In the genomic region with DNA sequence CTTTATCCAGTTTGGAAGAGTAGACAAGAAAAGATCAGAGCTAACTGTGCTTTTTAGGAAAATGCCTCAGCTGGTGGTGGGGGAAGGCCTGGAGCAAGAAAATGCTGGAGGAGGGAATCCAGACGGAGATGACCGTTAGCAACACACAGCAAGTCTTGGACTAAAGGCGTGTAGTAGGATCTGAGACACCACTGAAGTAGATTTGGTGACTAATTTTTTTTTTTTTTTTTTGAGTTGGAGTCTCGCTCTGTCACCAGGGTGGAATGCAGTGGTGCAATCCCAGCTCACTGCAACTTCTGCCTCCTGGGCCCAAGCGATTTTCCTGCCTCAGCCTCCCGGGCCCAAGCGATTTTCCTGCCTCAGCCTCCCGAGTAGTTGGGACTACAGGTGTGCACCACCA, we compare ENCODE assay signal across 16 cellular contexts. TPM values are rescaled to one million over a fixed set of nuclear protein-coding genes. Genes with fewer than 3 reads are reported as not detected.
A peak's percentile ranks its signal among the peaks of the same experiment; 100 is the strongest.
DNase-seq lines count a peak whose midpoint lies in the region; ATAC-seq and TF ChIP-seq lines count a peak whose summit lies in the region.
"Had no signal": no experiment of that assay in that cellular context is flagged by ENCODE, and none has a peak within 500 bp of the region (broad histone marks: within the 10 kb centered on the region; RNA-seq: fewer than 3 reads in every experiment).

No MANE protein-coding gene starts in this region.

- H3K36me3 Mint-ChIP-seq in effector memory CD8-positive, alpha-beta T cell (ENCODE audit: insufficient read depth): peaks cover 3% of the 10 kb centered on the region
- H3K36me3 Mint-ChIP-seq: stimulated activated memory B cell treated with anti-CD40 and anti-IgM and Interleukin-4, amounts not matched to agents 10 μg/mL and 1 μg/mL and 100 μg/mL, for 72 hours had no signal

- no peak for TF ChIP-seq CTCF in AG04450 (IDR thresholded peaks at IDR 0.05; ENCODE audit: low read depth, low read length)

- H3K4me1 Mint-ChIP-seq in effector memory CD8-positive, alpha-beta T cell (ENCODE audit: low read depth in 2 of 2): peaks cover 33 to 34% of the 10 kb centered on the region in 2 donors
- H3K4me1 Mint-ChIP-seq: endodermal cell had no signal

- DNase-seq in AG04450 (ENCODE audit: low read depth, low spot score) (peak; percentile 55), HS-27A (ENCODE audit: low read depth) (peak; percentile 74), astrocyte of the hippocampus (ENCODE audit: low read depth, low spot score) (peak; percentile 63), islet precursor cell (peak; percentile 71), mucosa of gallbladder (ENCODE audit: low spot score) (no peak), retina (no peak)
- no peak for DNase-seq in effector memory CD8-positive, alpha-beta T cell
- DNase-seq: activated CD4-positive, alpha-beta memory T cell treated with anti-CD3 and anti-CD28 coated beads for 36 hours; endodermal cell; NCI-H1105; T-helper 1 cell had no signal

- H3K27me3 ChIP-seq in AG04450 (ENCODE audit: control insufficient read depth, insufficient read depth, low read length): no peaks in the 10 kb centered on the region
- H3K27me3 ChIP-seq: BLaER1 treated with 17β-estradiol and CSF1 and Interleukin-3, amounts not matched to agents 10 nM and 100 nM had no signal

- H3K27me3 Mint-ChIP-seq in effector memory CD8-positive, alpha-beta T cell: no peaks in the 10 kb centered on the region
- H3K27me3 Mint-ChIP-seq: activated CD4-positive, alpha-beta memory T cell treated with anti-CD3 and anti-CD28 coated beads for 36 hours; activated naive CD8-positive, alpha-beta T cell; stimulated activated memory B cell treated with anti-CD40 and anti-IgM and Interleukin-4, amounts not matched to agents 10 μg/mL and 1 μg/mL and 100 μg/mL, for 72 hours had no signal

- H3K4me3 Mint-ChIP-seq in effector memory CD8-positive, alpha-beta T cell: no peak overlapping the region
- H3K4me3 Mint-ChIP-seq: activated CD4-positive, alpha-beta memory T cell treated with anti-CD3 and anti-CD28 coated beads for 36 hours; activated naive CD8-positive, alpha-beta T cell; endodermal cell; neural crest cell; stimulated activated memory B cell treated with anti-CD40 and anti-IgM and Interleukin-4, amounts not matched to agents 10 μg/mL and 1 μg/mL and 100 μg/mL, for 72 hours had no signal

- peaks cover 0 to 7% of the 10 kb centered on the region in 2 donors for H3K9me3 Mint-ChIP-seq in effector memory CD8-positive, alpha-beta T cell
- H3K9me3 Mint-ChIP-seq: activated CD4-positive, alpha-beta memory T cell treated with anti-CD3 and anti-CD28 coated beads for 36 hours; endodermal cell; stimulated activated memory B cell treated with anti-CD40 and anti-IgM and Interleukin-4, amounts not matched to agents 10 μg/mL and 1 μg/mL and 100 μg/mL, for 72 hours had no signal

- ATAC-seq in HG03025 (IDR thresholded peaks at IDR 0.05; ENCODE audit: low FRiP score, unreplicated experiment): no peak
- no peak for ATAC-seq in effector memory CD8-positive, alpha-beta T cell (replicated peaks)
- ATAC-seq: stimulated activated memory B cell treated with anti-CD40 and anti-IgM and Interleukin-4, amounts not matched to agents 10 μg/mL and 1 μg/mL and 100 μg/mL, for 72 hours had no signal

- POLR2A ChIA-PET in AG04450 (lab: Yijun Ruan, JAX): interaction anchor here (0.6 to 0.7 kb wide), 2 partner anchors 8 to 857 kb away, joined by 3 to 5 read pairs; partner anchors contain the start of gene ZNHIT6

- peak overlapping the region in 1 of 2 donors; percentile 6 for H3K27ac Mint-ChIP-seq in effector memory CD8-positive, alpha-beta T cell
- H3K27ac Mint-ChIP-seq: activated CD4-positive, alpha-beta memory T cell treated with anti-CD3 and anti-CD28 coated beads for 36 hours; endodermal cell; stimulated activated memory B cell treated with anti-CD40 and anti-IgM and Interleukin-4, amounts not matched to agents 10 μg/mL and 1 μg/mL and 100 μg/mL, for 72 hours had no signal

- H3K27ac ChIP-seq in AG04450 (ENCODE audit: low read depth, low read length): peak overlapping the region; percentile 73
- H3K27ac ChIP-seq: BLaER1 treated with 17β-estradiol and CSF1 and Interleukin-3, amounts not matched to agents 10 nM and 100 nM had no signal

- H3K9me3 ChIP-seq in AG04450 (ENCODE audit: control insufficient read depth, insufficient read depth, low read length): peaks cover 2% of the 10 kb centered on the region; the same call in 1 of the 2 replicates
- H3K9me3 ChIP-seq: BLaER1 treated with 17β-estradiol and CSF1 and Interleukin-3, amounts not matched to agents 10 nM and 100 nM had no signal

- CTCF ChIA-PET in AG04450 (lab: Charles Lee): interaction anchor here (0.7 to 2.1 kb wide), 3 partner anchors 10 to 93 kb away, joined by 3 to 4 read pairs (median 4); no protein-coding TSS in a partner anchor

- no peak overlapping the region for H3K4me3 ChIP-seq in AG04450 (ENCODE audit: low read depth, low read length)
- H3K4me3 ChIP-seq: BLaER1 treated with 17β-estradiol and CSF1 and Interleukin-3, amounts not matched to agents 10 nM and 100 nM had no signal

RNA-seq across cellular contexts. Expression of gene LPAR3, which starts 41.2 kb away (rescaled TPM):
- 3.5 and 4.8 TPM in 2 replicates for polyA plus RNA-seq in AG04450 (2011; rRNA removed)
- 9.2 and 11.2 TPM in 2 replicates for polyA minus RNA-seq in AG04450 (2011; rRNA and poly(A)+ RNA removed)
- total RNA-seq in mucosa of gallbladder: 1.4 TPM

Comparison
In these comparisons a context has a peak if more than half of its experiments do, and no peak if none do; other contexts are left out.
1. DNase-seq: peak in AG04450 (single experiment), HS-27A (single experiment), astrocyte of the hippocampus (single experiment) and islet precursor cell (single experiment); none in effector memory CD8-positive, alpha-beta T cell (0 of 3), mucosa of gallbladder (single experiment) and retina (single experiment).